In the genomic region with DNA sequence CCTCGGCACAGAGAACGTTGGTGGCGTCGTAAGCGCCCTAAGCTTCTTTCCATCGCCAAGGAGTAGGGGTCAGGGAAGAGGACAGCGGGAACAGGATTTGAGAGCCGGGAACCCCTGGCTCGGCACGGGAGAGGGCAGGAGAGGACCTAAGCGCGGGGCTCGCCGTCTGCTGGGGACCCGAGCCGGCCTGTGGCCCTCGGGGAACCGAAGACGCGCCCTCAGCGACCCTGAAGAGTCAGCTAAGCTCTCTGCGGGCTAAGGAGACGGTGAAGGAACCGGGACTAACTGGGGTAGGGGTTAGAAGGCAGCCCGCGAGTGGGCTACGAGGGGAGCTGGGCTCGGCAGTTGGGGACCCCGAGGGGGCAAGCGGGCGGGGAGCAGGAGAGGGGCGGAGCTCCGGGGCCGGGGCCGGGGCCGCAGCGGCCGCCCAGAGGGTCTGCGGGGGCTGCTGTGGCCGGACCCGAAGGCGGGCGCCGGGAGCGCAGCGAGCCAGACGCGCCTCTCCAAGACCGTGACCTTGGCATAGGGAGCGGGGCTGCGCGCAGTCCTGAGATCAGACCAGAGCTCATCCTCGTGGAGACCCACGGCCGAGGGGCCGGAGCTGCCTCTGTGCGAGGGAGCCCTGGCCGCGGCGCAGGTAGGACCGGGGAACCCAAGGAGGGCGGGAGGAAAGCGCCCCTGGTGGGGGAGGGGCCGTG, we compare ENCODE assay signal across 8 cellular contexts. TPM values are rescaled to one million over a fixed set of nuclear protein-coding genes. Genes with fewer than 3 reads are reported as not detected.
DNase-seq lines count a peak whose midpoint lies in the region; ATAC-seq, FAIRE-seq and TF ChIP-seq lines count a peak whose summit lies in the region.

No MANE protein-coding gene starts in this region.

- H3K9me3 ChIP-seq in A549 = no peaks in the 10 kb centered on the region
- H3K9me3 ChIP-seq in mesenchymal stem cell (ENCODE audit: control insufficient read depth, low read length) = no peaks in the 10 kb centered on the region

- H3K36me3 Mint-ChIP-seq in dendritic cell treated with granulocyte-macrophage colony-stimulating factor and Interleukin-4, amounts not matched to agents 40 ng/mL and 50 ng/mL, for 4 days (ENCODE audit: low read depth) = no peaks in the 10 kb centered on the region

- H3K4ac ChIP-seq in mesenchymal stem cell (ENCODE audit: low read depth in 1 of 2, low read length in 2 of 2) = no peak overlapping the region

- no peak overlapping the region for H3K9ac ChIP-seq in mesenchymal stem cell (ENCODE audit: low read length)

- POLR2A ChIA-PET in A549 (lab: Yijun Ruan, JAX) = no interaction called here

- no peaks in the 10 kb centered on the region for H3K36me3 ChIP-seq in mesenchymal stem cell (ENCODE audit: control insufficient read depth in 1 of 2, insufficient read depth in 2 of 2, low read depth in 1 of 2, low read length in 2 of 2)

- H2AK5ac ChIP-seq in mesenchymal stem cell (ENCODE audit: low read length, severe bottlenecking) = no peak overlapping the region

- 0 out of 3 replicates have a peak, but pooled peaks cover 9% of the 10 kb centered on the region for H3K4me1 ChIP-seq in A549
- peaks cover 11% of the 10 kb centered on the region for H3K4me1 ChIP-seq in mesenchymal stem cell (ENCODE audit: control insufficient read depth, insufficient read depth, low read depth, low read length)

- no peak overlapping the region for H4K8ac ChIP-seq in mesenchymal stem cell (ENCODE audit: low read length)

- H3K4me2 ChIP-seq in A549 (peak overlapping the region; percentile 57), mesenchymal stem cell (ENCODE audit: low read length, poor library complexity, severe bottlenecking) (peak overlapping the region; percentile 12)

- peaks cover 29 to 39% of the 10 kb centered on the region in 2 experiments for H3K27me3 ChIP-seq in mesenchymal stem cell (ENCODE audit: control insufficient read depth in 1 of 2, insufficient read depth in 1 of 2, low read length in 2 of 2)

- peak overlapping the region; percentile 29 for H3K4me3 ChIP-seq in A549
- no peak overlapping the region for H3K4me3 ChIP-seq in mesenchymal stem cell (ENCODE audit: insufficient read depth in 1 of 2, low read depth in 1 of 2, low read length in 2 of 2)

- H2AFZ ChIP-seq in mesenchymal stem cell (ENCODE audit: low read depth, low read length) = no peak overlapping the region

- FAIRE-seq in A549 (lab: Jason Lieb, UNC) = no peak

- no peak for TF ChIP-seq RAD21 in A549 (conservative IDR thresholded peaks at IDR 0.05 in 1 of 2, IDR thresholded peaks at IDR 0.05 in 1 of 2)

- H2BK15ac ChIP-seq in mesenchymal stem cell (ENCODE audit: low read depth, poor library complexity, severe bottlenecking) = no peak overlapping the region

- H3K27me3 Mint-ChIP-seq in dendritic cell treated with granulocyte-macrophage colony-stimulating factor and Interleukin-4, amounts not matched to agents 40 ng/mL and 50 ng/mL, for 4 days = peaks cover 76% of the 10 kb centered on the region

- peaks cover 29% of the 10 kb centered on the region for H3K4me1 Mint-ChIP-seq in dendritic cell treated with granulocyte-macrophage colony-stimulating factor and Interleukin-4, amounts not matched to agents 40 ng/mL and 50 ng/mL, for 4 days (ENCODE audit: low read depth)

- no peak overlapping the region for H3K23ac ChIP-seq in mesenchymal stem cell (ENCODE audit: low read length in 2 of 2)

- H3K27ac ChIP-seq in A549 (no peak overlapping the region), mesenchymal stem cell (ENCODE audit: low read length, poor library complexity, severe bottlenecking) (no peak overlapping the region)

- CTCF ChIA-PET in A549 (lab: Yijun Ruan, JAX) = interaction anchor here (1.1 kb wide), 1 partner anchor 28 kb away, joined by 3 read pairs; no protein-coding TSS in a partner anchor

- ATAC-seq in A549 = peak; percentile 10 to 26; a peak in 1 of 6 replicates
- peak; percentile 44 for ATAC-seq in GM19463 (IDR thresholded peaks at IDR 0.05; ENCODE audit: unreplicated experiment)

- H3K79me1 ChIP-seq in mesenchymal stem cell (replicated peaks; ENCODE audit: low read length, poor library complexity, severe bottlenecking) = no peaks in the 10 kb centered on the region

- H3K4me3 Mint-ChIP-seq in dendritic cell treated with granulocyte-macrophage colony-stimulating factor and Interleukin-4, amounts not matched to agents 40 ng/mL and 50 ng/mL, for 4 days = peak overlapping the region; percentile 77

- no peak overlapping the region for H2BK120ac ChIP-seq in mesenchymal stem cell (ENCODE audit: low read depth, low read length)

- H3K27ac Mint-ChIP-seq in dendritic cell treated with granulocyte-macrophage colony-stimulating factor and Interleukin-4, amounts not matched to agents 40 ng/mL and 50 ng/mL, for 4 days = peak overlapping the region; percentile 79

- no peak overlapping the region for H2BK5ac ChIP-seq in mesenchymal stem cell (ENCODE audit: low read depth, low read length, poor library complexity, severe bottlenecking)

- no peaks in the 10 kb centered on the region for H3K9me3 Mint-ChIP-seq in dendritic cell treated with granulocyte-macrophage colony-stimulating factor and Interleukin-4, amounts not matched to agents 40 ng/mL and 50 ng/mL, for 4 days

- no peak overlapping the region for H3K14ac ChIP-seq in mesenchymal stem cell (ENCODE audit: low read length in 2 of 2)

- WGBS in A549 (ENCODE audit: missing lambda C conversion rate) = 16% methylated on average over 34 of the region's 64 CpGs
- 3% methylated on average over 55 of the region's 64 CpGs for WGBS in mesenchymal stem cell

- H3K18ac ChIP-seq in mesenchymal stem cell (ENCODE audit: low read depth in 1 of 2, low read length in 2 of 2) = no peak overlapping the region

- no peak for TF ChIP-seq POLR2A in A549 (IDR thresholded peaks at IDR 0.05; ENCODE audit: low read length)

- intact Hi-C loops in dendritic cell treated with granulocyte-macrophage colony-stimulating factor and Interleukin-4, amounts not matched to agents 40 ng/mL and 50 ng/mL, for 4 days (cut with micrococcal nuclease) = no loop called here

- H2BK12ac ChIP-seq in mesenchymal stem cell (ENCODE audit: low read length in 2 of 2) = no peak overlapping the region

- no peak for TF ChIP-seq EP300 in A549 (IDR thresholded peaks at IDR 0.05)

- H4K91ac ChIP-seq in mesenchymal stem cell (ENCODE audit: low read length) = no peak overlapping the region

- DNase-seq in A549 (ENCODE audit: low read depth in 1 of 2, low spot score in 1 of 2) = no peak
- no peak for DNase-seq in mesenchymal stem cell
- no peak for DNase-seq in SW480 (ENCODE audit: low spot score)
- DNase-seq in kidney tubule cell (ENCODE audit: low spot score) = no peak
- no peak for DNase-seq in middle frontal gyrus (ENCODE audit: extremely low spot score, low spot score)
- no peak for DNase-seq in NCI-H146 treated with DMSO at 0.1 percent for 48 hours (lab: John Stamatoyannopoulos, UW; ENCODE audit: unreplicated experiment)

- TF ChIP-seq CTCF in A549 (IDR thresholded peaks at IDR 0.05) = no peak

TF ChIP-seq in A549, 52 proteins besides CTCF, POLR2A, EP300 and RAD21 (continues in another document):
- no peak for TF ChIP-seq FOXS1 (CRISPR knock-in tag; IDR thresholded peaks at IDR 0.05)
- no peak for TF ChIP-seq NR3C1 (IDR thresholded peaks at IDR 0.05)
- TF ChIP-seq, protein P1, sequence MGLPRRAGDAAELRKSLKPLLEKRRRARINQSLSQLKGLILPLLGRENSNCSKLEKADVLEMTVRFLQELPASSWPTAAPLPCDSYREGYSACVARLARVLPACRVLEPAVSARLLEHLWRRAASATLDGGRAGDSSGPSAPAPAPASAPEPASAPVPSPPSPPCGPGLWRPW (IDR thresholded peaks at IDR 0.05) = no peak
- TF ChIP-seq SMC3 (IDR thresholded peaks at IDR 0.05) = no peak
- TF ChIP-seq, protein P2, sequence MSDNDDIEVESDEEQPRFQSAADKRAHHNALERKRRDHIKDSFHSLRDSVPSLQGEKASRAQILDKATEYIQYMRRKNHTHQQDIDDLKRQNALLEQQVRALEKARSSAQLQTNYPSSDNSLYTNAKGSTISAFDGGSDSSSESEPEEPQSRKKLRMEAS (IDR thresholded peaks at IDR 0.05) = no peak
- no peak for TF ChIP-seq RCOR1 (IDR thresholded peaks at IDR 0.05; ENCODE audit: low read depth, low read length)
- TF ChIP-seq, protein P3, sequence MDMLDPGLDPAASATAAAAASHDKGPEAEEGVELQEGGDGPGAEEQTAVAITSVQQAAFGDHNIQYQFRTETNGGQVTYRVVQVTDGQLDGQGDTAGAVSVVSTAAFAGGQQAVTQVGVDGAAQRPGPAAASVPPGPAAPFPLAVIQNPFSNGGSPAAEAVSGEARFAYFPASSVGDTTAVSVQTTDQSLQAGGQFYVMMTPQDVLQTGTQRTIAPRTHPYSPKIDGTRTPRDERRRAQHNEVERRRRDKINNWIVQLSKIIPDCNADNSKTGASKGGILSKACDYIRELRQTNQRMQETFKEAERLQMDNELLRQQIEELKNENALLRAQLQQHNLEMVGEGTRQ (IDR thresholded peaks at IDR 0.05) = no peak
- TF ChIP-seq RFX5 (IDR thresholded peaks at IDR 0.05) = no peak
- no peak for TF ChIP-seq RARB (CRISPR knock-in tag; IDR thresholded peaks at IDR 0.05)
- TF ChIP-seq GATA3 (IDR thresholded peaks at IDR 0.05; ENCODE audit: borderline replicate concordance) = no peak
- TF ChIP-seq FOSB (CRISPR knock-in tag; IDR thresholded peaks at IDR 0.05) = no peak
- no peak for TF ChIP-seq MAFK (IDR thresholded peaks at IDR 0.05; ENCODE audit: partially characterized antibody)

RNA-seq across cellular contexts. Expression of gene CASR, which starts 0.6 kb away (rescaled TPM):
- polyA plus RNA-seq in A549 (2011; rRNA removed) (not detected in 2 replicates), A549 (2017; fragmentation: RNase III; extraction: RNeasy Plus Mini Kit Qiagen cat#74134 plus additional on column Dnase treatment) (not detected in 3 replicates)
- polyA plus RNA-seq in A549 (2012; cell fraction: cytosol; rRNA removed) = not detected in 2 replicates
- not detected in 2 replicates for polyA plus RNA-seq in A549 (2012; cell fraction: nucleus; rRNA removed)
- not detected in 2 replicates for polyA minus RNA-seq in A549 (2011; rRNA and poly(A)+ RNA removed)
- polyA plus RNA-seq in mesenchymal stem cell (2013, experiment 1 of 2) = not detected
- not detected for polyA plus RNA-seq in mesenchymal stem cell (2013, experiment 2 of 2)
